ENCODE assay signal across 9 cellular contexts in genomic region chr9:123637596-123637939, GRCh38.
DNase-seq lines count a peak whose midpoint lies in the region; ATAC-seq, FAIRE-seq and TF ChIP-seq lines count a peak whose summit lies in the region.
"Had no signal": no experiment of that assay in that cellular context is flagged by ENCODE, and none has a peak within 500 bp of the region (broad histone marks: within the 10 kb centered on the region; RNA-seq: fewer than 3 reads in every experiment).

No MANE protein-coding gene starts in this region.

- no peaks in the 10 kb centered on the region for H3K9me3 Mint-ChIP-seq in activated naive CD8-positive, alpha-beta T cell treated with anti-CD3 and anti-CD28 coated beads, Interleukin-2, amount 10 ng/mL, durations not matched to agents 7 days and 5 days

- TF ChIP-seq POLR2A in GM12891 (IDR thresholded peaks at IDR 0.05; ENCODE audit: low read depth, low read length) (no peak), gastrocnemius medialis (IDR thresholded peaks at IDR 0.05) (no peak)

- H3K4me3 Mint-ChIP-seq in activated naive CD8-positive, alpha-beta T cell treated with anti-CD3 and anti-CD28 coated beads, Interleukin-2, amount 10 ng/mL, durations not matched to agents 7 days and 5 days, result peak overlapping the region; percentile 84

- peak overlapping the region; percentile 9 for H3K4me3 ChIP-seq in AG04449 (ENCODE audit: low read depth, low read length)
- H3K4me3 ChIP-seq in gastrocnemius medialis, result peak overlapping the region in 2 of 4 donors; percentile 18 to 26

- CTCF ChIA-PET in AG04449 (lab: Yijun Ruan, JAX), result interaction anchor here (1.4 to 2.2 kb wide), 2 partner anchors 24 to 403 kb away, joined by 4 to 10 read pairs; no protein-coding TSS in a partner anchor

- FAIRE-seq in GM12891 (lab: Jason Lieb, UNC), result peak; percentile 45

- POLR2A ChIA-PET in AG04449 (lab: Yijun Ruan, JAX), result no interaction called here
- POLR2A ChIA-PET in activated naive CD8-positive, alpha-beta T cell treated with anti-CD3 and anti-CD28 coated beads, Interleukin-2, amount 10 ng/mL, durations not matched to agents 7 days and 5 days (lab: Charles Lee), result interaction anchor here (0.6 to 1.0 kb wide), 2 partner anchors 198 to 293 kb away, joined by 3 to 4 read pairs; no protein-coding TSS in a partner anchor

- H3K27me3 ChIP-seq in gastrocnemius medialis, result no peaks in the 10 kb centered on the region

- ATAC-seq in activated naive CD8-positive, alpha-beta T cell treated with anti-CD3 and anti-CD28 coated beads, Interleukin-2, amount 10 ng/mL, durations not matched to agents 7 days and 5 days (ENCODE audit: low read depth), result peak; percentile 20
- ATAC-seq in left colon (peak; percentile 36), HG02642 (IDR thresholded peaks at IDR 0.05; ENCODE audit: poor library complexity, unreplicated experiment) (no peak), gastrocnemius medialis (no peak), HG02588 (IDR thresholded peaks at IDR 0.05; ENCODE audit: unreplicated experiment) (no peak), GM21390 (IDR thresholded peaks at IDR 0.05; ENCODE audit: unreplicated experiment) (no peak)

- H3K27ac Mint-ChIP-seq in activated naive CD8-positive, alpha-beta T cell treated with anti-CD3 and anti-CD28 coated beads, Interleukin-2, amount 10 ng/mL, durations not matched to agents 7 days and 5 days, result peak overlapping the region; percentile 71

- peaks cover 2% of the 10 kb centered on the region for H3K36me3 Mint-ChIP-seq in activated naive CD8-positive, alpha-beta T cell treated with anti-CD3 and anti-CD28 coated beads, Interleukin-2, amount 10 ng/mL, durations not matched to agents 7 days and 5 days

- no peaks in the 10 kb centered on the region for H3K4me1 ChIP-seq in gastrocnemius medialis

- TF ChIP-seq CTCF in AG04449 (IDR thresholded peaks at IDR 0.05; ENCODE audit: insufficient read depth, low read length, missing control alignments) (no peak), gastrocnemius medialis (IDR thresholded peaks at IDR 0.05 in 4 of 5, conservative IDR thresholded peaks at IDR 0.05 in 1 of 5) (no peak)

- H3K36me3 ChIP-seq in gastrocnemius medialis, result no peaks in the 10 kb centered on the region

- no peaks in the 10 kb centered on the region for H3K9me3 ChIP-seq in gastrocnemius medialis

- no peak overlapping the region for H3K27ac ChIP-seq in gastrocnemius medialis

- in situ Hi-C loops in gastrocnemius medialis (cut with MboI; ENCODE audit: low sequenced_read_pairs in 4 of 4), result no loop called here

- intact Hi-C loops in left colon (cut with DNase I, micrococcal nuclease), result no loop called here
- intact Hi-C loops in gastrocnemius medialis (cut with DNase I; ENCODE audit: low total_unique reads), result no loop called here

- peaks cover 37% of the 10 kb centered on the region for H3K27me3 Mint-ChIP-seq in activated naive CD8-positive, alpha-beta T cell treated with anti-CD3 and anti-CD28 coated beads, Interleukin-2, amount 10 ng/mL, durations not matched to agents 7 days and 5 days

- peaks cover 44% of the 10 kb centered on the region for H3K4me1 Mint-ChIP-seq in activated naive CD8-positive, alpha-beta T cell treated with anti-CD3 and anti-CD28 coated beads, Interleukin-2, amount 10 ng/mL, durations not matched to agents 7 days and 5 days

- DNase-seq in AG04449 (ENCODE audit: low read depth, low spot score), result peak; percentile 31
- DNase-seq in GM12891 (ENCODE audit: insufficient read length, low spot score), result no peak
- DNase-seq in activated naive CD8-positive, alpha-beta T cell treated with anti-CD3 and anti-CD28 coated beads, Interleukin-2, amount 10 ng/mL, durations not matched to agents 7 days and 5 days, result no peak
- no peak for DNase-seq in left colon
- no peak for DNase-seq in gastrocnemius medialis
- DNase-seq: stimulated activated naive CD4-positive, alpha-beta T cell treated with Interleukin-2 at 50 U/mL for 16 hours had no signal

TF ChIP-seq in GM12891, 5 proteins besides CTCF, POLR2A, EP300 and RAD21:
- TF ChIP-seq PAX5 (IDR thresholded peaks at IDR 0.05; ENCODE audit: insufficient read depth, low read length, severe bottlenecking) (no peak), POLR2AphosphoS5 (IDR thresholded peaks at IDR 0.05; ENCODE audit: low read depth, low read length) (no peak), TAF1 (IDR thresholded peaks at IDR 0.05; ENCODE audit: low read depth, low read length) (no peak), SPI1 (IDR thresholded peaks at IDR 0.05; ENCODE audit: low read depth, low read length) (no peak), POU2F2 (IDR thresholded peaks at IDR 0.05; ENCODE audit: low read depth, low read length) (no peak)

Comparison
In these comparisons a context has a peak if more than half of its experiments do, and no peak if none do; other contexts are left out.
1. ATAC-seq: peak in activated naive CD8-positive, alpha-beta T cell treated with anti-CD3 and anti-CD28 coated beads, Interleukin-2, amount 10 ng/mL, durations not matched to agents 7 days and 5 days (single experiment) and left colon (single experiment); none in HG02642 (single experiment), gastrocnemius medialis (0 of 2), HG02588 (single experiment) and GM21390 (single experiment).